8 cellular contexts compared by ENCODE assay signal in the genomic region with DNA sequence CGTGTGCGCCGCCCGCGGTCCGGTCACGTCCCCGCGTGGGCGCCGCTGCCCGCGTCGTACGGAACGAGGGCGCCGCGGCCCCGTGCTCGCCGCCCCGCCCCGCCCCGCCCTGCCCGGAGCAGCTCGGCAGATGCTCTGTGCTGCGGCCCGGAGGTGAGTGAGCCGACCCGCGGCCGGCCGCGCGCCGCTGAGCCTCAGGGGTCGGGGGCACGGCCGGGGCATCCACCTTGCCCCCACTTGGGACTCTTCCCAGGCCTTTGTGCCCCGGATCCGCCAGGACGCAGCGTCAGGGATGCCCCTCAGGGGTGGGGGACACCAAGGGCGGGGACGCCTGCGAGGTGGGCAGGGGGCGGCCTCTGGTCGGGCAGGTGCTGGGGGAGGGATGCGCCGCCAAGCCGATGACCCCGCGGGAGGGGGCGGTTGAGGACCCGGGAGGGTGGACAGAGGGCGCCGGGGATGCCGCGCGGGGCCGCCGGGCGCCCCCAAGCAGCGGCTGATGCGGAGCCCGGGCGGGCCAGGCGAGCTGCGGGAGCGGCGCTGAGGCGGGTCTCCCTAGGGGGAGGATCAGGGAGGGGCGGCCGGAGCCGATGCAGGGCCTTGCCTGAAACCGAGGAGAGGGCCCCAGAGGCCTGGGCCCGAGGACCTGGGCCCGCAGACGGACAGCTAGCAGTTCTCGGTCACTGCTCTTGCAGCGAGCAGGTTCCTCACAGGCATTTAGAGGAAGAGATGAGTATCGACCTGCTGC.
A peak's percentile ranks its signal among the peaks of the same experiment; 100 is the strongest.
DNase-seq lines count a peak whose midpoint lies in the region; ATAC-seq and TF ChIP-seq lines count a peak whose summit lies in the region.

A gene (plus strand): TSS at position 102 of the 745 bp plus-strand sequence. CDS start 25,177 bp downstream, outside the sequence.

- H3K27ac ChIP-seq in substantia nigra (ENCODE audit: low read depth, low read length, poor library complexity, severe bottlenecking) = peak within 1 kb of the TSS; percentile 82

- H3K4me1 Mint-ChIP-seq in dendritic cell treated with granulocyte-macrophage colony-stimulating factor and Interleukin-4, amounts not matched to agents 40 ng/mL and 50 ng/mL, for 4 days (ENCODE audit: low read depth) = peaks cover 5% of the 10 kb centered on the region
- peaks cover 23% of the 10 kb centered on the region for H3K4me1 Mint-ChIP-seq in memory B cell

- DNase-seq in SW480 (ENCODE audit: low spot score) (peak; percentile 16), memory B cell (ENCODE audit: low spot score in 2 of 2) (peak in 1 of 2 donors; percentile 56), substantia nigra (lab: John Stamatoyannopoulos, UW) (peak in 10 of 49 donors; percentile 23 to 81 (median 38)), glomerular visceral epithelial cell (ENCODE audit: extremely low spot score) (no peak)

- no peaks in the 10 kb centered on the region for H3K36me3 Mint-ChIP-seq in dendritic cell treated with granulocyte-macrophage colony-stimulating factor and Interleukin-4, amounts not matched to agents 40 ng/mL and 50 ng/mL, for 4 days (ENCODE audit: low read depth)
- H3K36me3 Mint-ChIP-seq in memory B cell = no peaks in the 10 kb centered on the region

- no peaks in the 10 kb centered on the region for H3K9me3 Mint-ChIP-seq in dendritic cell treated with granulocyte-macrophage colony-stimulating factor and Interleukin-4, amounts not matched to agents 40 ng/mL and 50 ng/mL, for 4 days
- H3K9me3 Mint-ChIP-seq in memory B cell = no peaks in the 10 kb centered on the region

- no peak within 1 kb of the TSS for H3K27ac Mint-ChIP-seq in dendritic cell treated with granulocyte-macrophage colony-stimulating factor and Interleukin-4, amounts not matched to agents 40 ng/mL and 50 ng/mL, for 4 days
- peak within 1 kb of the TSS; percentile 53 for H3K27ac Mint-ChIP-seq in memory B cell

- peak within 1 kb of the TSS; percentile 67 for H3K4me3 Mint-ChIP-seq in dendritic cell treated with granulocyte-macrophage colony-stimulating factor and Interleukin-4, amounts not matched to agents 40 ng/mL and 50 ng/mL, for 4 days
- H3K4me3 Mint-ChIP-seq in memory B cell = peak within 1 kb of the TSS; percentile 91

- ATAC-seq in HG02759 (IDR thresholded peaks at IDR 0.05; ENCODE audit: unreplicated experiment) = peak; percentile 54
- ATAC-seq in memory B cell (ENCODE audit: low read depth) = peak; percentile 64
- ATAC-seq in GM21367 (IDR thresholded peaks at IDR 0.05; ENCODE audit: unreplicated experiment) = no peak

- intact Hi-C loops in dendritic cell treated with granulocyte-macrophage colony-stimulating factor and Interleukin-4, amounts not matched to agents 40 ng/mL and 50 ng/mL, for 4 days (cut with micrococcal nuclease) = no loop called here

- TF ChIP-seq CTCF in GM12875 (IDR thresholded peaks at IDR 0.05; ENCODE audit: borderline replicate concordance, insufficient read depth, low read depth, low read length) = no peak

- peak within 1 kb of the TSS; percentile 42 for H3K4me3 ChIP-seq in GM12875 (ENCODE audit: low read depth, low read length)

- peaks cover 71% of the 10 kb centered on the region for H3K27me3 Mint-ChIP-seq in dendritic cell treated with granulocyte-macrophage colony-stimulating factor and Interleukin-4, amounts not matched to agents 40 ng/mL and 50 ng/mL, for 4 days
- peaks cover 7% of the 10 kb centered on the region for H3K27me3 Mint-ChIP-seq in memory B cell
